13 cellular contexts compared by ENCODE assay signal in the genomic region with DNA sequence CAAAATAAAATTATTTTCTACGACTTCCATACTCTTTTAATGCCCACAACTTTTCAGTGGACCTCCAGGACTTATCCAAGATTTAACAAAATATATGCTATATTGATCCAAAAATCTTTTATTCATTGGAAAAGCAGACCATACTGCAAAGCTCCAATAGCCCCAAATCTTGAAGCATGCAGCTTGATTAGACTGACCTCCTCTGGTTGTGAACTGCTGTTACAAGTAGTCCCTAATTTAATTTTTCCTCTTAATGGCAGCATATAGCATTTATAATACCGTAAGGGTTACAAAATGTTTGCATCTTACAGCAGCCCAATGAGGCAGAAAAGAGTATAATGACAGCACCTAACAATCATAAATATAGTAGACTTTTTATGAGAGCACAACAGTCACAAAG. TPM values are rescaled to one million over a fixed set of nuclear protein-coding genes. Genes with fewer than 3 reads are reported as not detected.
DNase-seq lines count a peak whose midpoint lies in the region; ATAC-seq and TF ChIP-seq lines count a peak whose summit lies in the region.
"Had no signal": no experiment of that assay in that cellular context is flagged by ENCODE, and none has a peak within 500 bp of the region (broad histone marks: within the 10 kb centered on the region; RNA-seq: fewer than 3 reads in every experiment).

No MANE protein-coding gene starts in this region.

- no peak overlapping the region for H3K4me2 ChIP-seq in trophoblast cell (ENCODE audit: low read length)

- H2BK12ac ChIP-seq in trophoblast cell (ENCODE audit: low read length), result no peak overlapping the region

- no peak overlapping the region for H2BK5ac ChIP-seq in trophoblast cell (ENCODE audit: low read depth, low read length, poor library complexity)

- H3K36me3 Mint-ChIP-seq in CD8-positive, alpha-beta T cell, result peaks cover 81% of the 10 kb centered on the region
- H3K36me3 Mint-ChIP-seq in glutamatergic neuron (ENCODE audit: unreplicated experiment), result no peaks in the 10 kb centered on the region

- peaks cover 41% of the 10 kb centered on the region for H3K36me3 ChIP-seq in CD8-positive, alpha-beta T cell (ENCODE audit: insufficient read depth, low read length)
- peaks cover 6 to 21% of the 10 kb centered on the region in 2 experiments for H3K36me3 ChIP-seq in trophoblast cell (ENCODE audit: control insufficient read depth in 1 of 2, insufficient read depth in 2 of 2, low read length in 2 of 2)

- DNase-seq in CD8-positive, alpha-beta T cell, result no peak
- DNase-seq in HCEC 1CT (peak; percentile 24), SW 1271 (lab: John Stamatoyannopoulos, UW) (peak; percentile 3 to 31), glutamatergic neuron (no peak), GM10248 (ENCODE audit: extremely low spot score) (no peak), trophoblast cell (no peak)
- DNase-seq: immature natural killer cell had no signal

- POLR2A ChIA-PET in CD8-positive, alpha-beta T cell (lab: Charles Lee), result interaction anchor here (0.6 to 0.7 kb wide), 2 partner anchors 36 to 1504 kb away, joined by 3 to 4 read pairs; no protein-coding TSS in a partner anchor
- POLR2A ChIA-PET in GM10248 (lab: Yijun Ruan, JAX), result no interaction called here

- no peak overlapping the region for H3K9ac ChIP-seq in trophoblast cell (ENCODE audit: low read length)

- H3K27me3 ChIP-seq in CD8-positive, alpha-beta T cell (ENCODE audit: insufficient read depth, low read length), result no peaks in the 10 kb centered on the region
- no peaks in the 10 kb centered on the region for H3K27me3 ChIP-seq in trophoblast cell (ENCODE audit: insufficient read depth, low read length)
- H3K27me3 ChIP-seq: SJSA1 had no signal

- no peaks in the 10 kb centered on the region for H3K27me3 Mint-ChIP-seq in CD8-positive, alpha-beta T cell (ENCODE audit: low read depth)
- no peaks in the 10 kb centered on the region for H3K27me3 Mint-ChIP-seq in glutamatergic neuron (ENCODE audit: unreplicated experiment)
- H3K27me3 Mint-ChIP-seq: activated naive CD8-positive, alpha-beta T cell had no signal

- no peak overlapping the region for H4K8ac ChIP-seq in trophoblast cell (ENCODE audit: low read depth, low read length)

- no peak overlapping the region for H4K91ac ChIP-seq in trophoblast cell (ENCODE audit: low read depth, low read length)

- CTCF ChIA-PET in CD8-positive, alpha-beta T cell (lab: Charles Lee), result interaction anchor here (0.7 to 2.4 kb wide), 8 partner anchors 10 to 52 kb away, joined by 3 to 9 read pairs (median 3); no protein-coding TSS in a partner anchor
- CTCF ChIA-PET in GM10248 (lab: Yijun Ruan, JAX), result interaction anchor here (1.0 to 2.4 kb wide), 11 partner anchors 9 to 81 kb away, joined by 3 to 13 read pairs (median 4); a partner anchor contains a TSS

- no peak overlapping the region for H3K23ac ChIP-seq in trophoblast cell (ENCODE audit: low read length)

- H3K9me3 ChIP-seq in CD8-positive, alpha-beta T cell (ENCODE audit: low read length), result no peaks in the 10 kb centered on the region
- H3K9me3 ChIP-seq in trophoblast cell (ENCODE audit: insufficient read depth, low read depth, low read length), result no peaks in the 10 kb centered on the region
- H3K9me3 ChIP-seq: SJSA1, thoracic aorta had no signal

- H4K12ac ChIP-seq in trophoblast cell (ENCODE audit: low read depth, low read length), result no peak overlapping the region

- H3K4me1 Mint-ChIP-seq in CD8-positive, alpha-beta T cell (ENCODE audit: low read depth), result peaks cover 18% of the 10 kb centered on the region
- H3K4me1 Mint-ChIP-seq in glutamatergic neuron (ENCODE audit: low read depth, unreplicated experiment), result no peaks in the 10 kb centered on the region

- WGBS in trophoblast cell (ENCODE audit: extremely low coverage, insufficient coverage, insufficient read length), result no CpG with 5 or more reads among the region's 2 CpGs

- no peak overlapping the region for H2BK120ac ChIP-seq in trophoblast cell (ENCODE audit: insufficient read depth, low read length, poor library complexity)

- intact Hi-C loops in CD8-positive, alpha-beta T cell (cut with DNase I, micrococcal nuclease), result loop anchor here (1.0 to 10.0 kb wide), 4 partner anchors 20 to 510 kb away; no protein-coding TSS in a partner anchor

- TF ChIP-seq CTCF in CD8-positive, alpha-beta T cell (IDR thresholded peaks at IDR 0.05), result peak; percentile 60
- TF ChIP-seq CTCF in glutamatergic neuron (IDR thresholded peaks at IDR 0.05; ENCODE audit: partially characterized antibody, unreplicated experiment) (peak; percentile 43), GM10248 (IDR thresholded peaks at IDR 0.05; ENCODE audit: control extremely low read depth, extremely low read depth, low read depth, missing control alignments) (no peak)

- H3K18ac ChIP-seq in trophoblast cell (ENCODE audit: low read length), result no peak overlapping the region

- H3K9me3 Mint-ChIP-seq in CD8-positive, alpha-beta T cell, result no peaks in the 10 kb centered on the region
- H3K9me3 Mint-ChIP-seq in glutamatergic neuron (ENCODE audit: unreplicated experiment), result no peaks in the 10 kb centered on the region
- H3K9me3 Mint-ChIP-seq: immature natural killer cell had no signal

- no peaks in the 10 kb centered on the region for H3K79me2 ChIP-seq in trophoblast cell (ENCODE audit: control insufficient read depth, insufficient read depth, low read length, poor library complexity)

- no peak overlapping the region for H2AFZ ChIP-seq in trophoblast cell (ENCODE audit: insufficient read depth, low read length, poor library complexity)

- ATAC-seq in CD8-positive, alpha-beta T cell, result peak; percentile 62
- ATAC-seq in GM19455 (IDR thresholded peaks at IDR 0.05; ENCODE audit: unreplicated experiment), result no peak
- ATAC-seq in GM19395 (IDR thresholded peaks at IDR 0.05; ENCODE audit: unreplicated experiment), result no peak

- H2AK5ac ChIP-seq in trophoblast cell (ENCODE audit: low read length), result no peak overlapping the region

- no peak overlapping the region for H3K14ac ChIP-seq in trophoblast cell (ENCODE audit: low read length)

- no peaks in the 10 kb centered on the region for H3K4me1 ChIP-seq in CD8-positive, alpha-beta T cell (ENCODE audit: insufficient read depth, low read length)
- H3K4me1 ChIP-seq in trophoblast cell (ENCODE audit: control insufficient read depth in 1 of 2, insufficient read depth in 2 of 2, low read length in 2 of 2), result no peaks in the 10 kb centered on the region
- H3K4me1 ChIP-seq: SJSA1 had no signal

- H3K27ac Mint-ChIP-seq in CD8-positive, alpha-beta T cell, result no peak overlapping the region
- H3K27ac Mint-ChIP-seq in glutamatergic neuron (ENCODE audit: unreplicated experiment), result no peak overlapping the region
- H3K27ac Mint-ChIP-seq: activated naive CD8-positive, alpha-beta T cell had no signal

- no peak overlapping the region for H3K27ac ChIP-seq in CD8-positive, alpha-beta T cell (ENCODE audit: low read depth, low read length)
- no peak overlapping the region for H3K27ac ChIP-seq in trophoblast cell (ENCODE audit: low read depth, low read length)
- H3K27ac ChIP-seq: SJSA1, skin epidermis, thoracic aorta had no signal

- H3K4me3 ChIP-seq in CD8-positive, alpha-beta T cell (ENCODE audit: low read depth, low read length), result no peak overlapping the region
- H3K4me3 ChIP-seq in trophoblast cell (ENCODE audit: low read depth, low read length), result no peak overlapping the region
- H3K4me3 ChIP-seq: SJSA1, skin epidermis, thoracic aorta had no signal

- H3K4me3 Mint-ChIP-seq in CD8-positive, alpha-beta T cell, result no peak overlapping the region
- H3K4me3 Mint-ChIP-seq in glutamatergic neuron (ENCODE audit: unreplicated experiment), result no peak overlapping the region
- H3K4me3 Mint-ChIP-seq: activated naive CD8-positive, alpha-beta T cell; immature natural killer cell had no signal

- no peak overlapping the region for H3K4ac ChIP-seq in trophoblast cell (ENCODE audit: low read depth, low read length)

- H3K79me1 ChIP-seq in trophoblast cell (ENCODE audit: low read length), result no peaks in the 10 kb centered on the region

RNA-seq across cellular contexts. Expression of a gene that starts 29.2 kb away (rescaled TPM):
- total RNA-seq in CD8-positive, alpha-beta T cell, result not detected
- total RNA-seq in glutamatergic neuron (ENCODE audit: unreplicated experiment), result not detected
- 0.01 TPM in 1 of 2 replicates, not detected in the other for polyA plus RNA-seq in trophoblast cell (2013)
- total RNA-seq: SJSA1 had no signal
- polyA plus RNA-seq: immature natural killer cell had no signal

RNA-seq across cellular contexts. Expression of a gene that starts 49.8 kb away (rescaled TPM):
- 10 to 100 TPM; 89.3 to 98.0 TPM for total RNA-seq in CD8-positive, alpha-beta T cell
- 112 TPM for total RNA-seq in glutamatergic neuron (ENCODE audit: unreplicated experiment)
- polyA plus RNA-seq in trophoblast cell (2013), result 81.1 and 88.7 TPM in 2 replicates

RNA-seq across cellular contexts. Expression of a gene that starts 50.4 kb away (rescaled TPM):
- 10 to 100 TPM; 25.4 to 28.7 TPM for total RNA-seq in CD8-positive, alpha-beta T cell
- total RNA-seq in glutamatergic neuron (ENCODE audit: unreplicated experiment), result 20.6 TPM
- 27.9 and 28.2 TPM in 2 replicates for polyA plus RNA-seq in trophoblast cell (2013)

Comparison
In these comparisons a context has a peak if more than half of its experiments do, and no peak if none do; other contexts are left out.
1. DNase-seq: peak in HCEC 1CT (single experiment) and SW 1271 (2 of 2); none in CD8-positive, alpha-beta T cell (0 of 7), glutamatergic neuron (single experiment), GM10248 (single experiment) and trophoblast cell (0 of 2).